ENCODE assay signal across 7 cellular contexts in genomic region chr2:170966648-170967396, GRCh38. TPM values are rescaled to one million over a fixed set of nuclear protein-coding genes. Genes with fewer than 3 reads are reported as not detected.
DNase-seq lines count a peak whose midpoint lies in the region; TF ChIP-seq lines count a peak whose summit lies in the region.

No MANE protein-coding gene starts in this region.

- H3K9me3 ChIP-seq in mammary epithelial cell (replicated peaks; ENCODE audit: insufficient read depth, low read length) (no peaks in the 10 kb centered on the region), osteoblast (ENCODE audit: low read depth, low read length) (no peaks in the 10 kb centered on the region)

- H2AFZ ChIP-seq in mammary epithelial cell (ENCODE audit: low read depth, low read length) (no peak overlapping the region), osteoblast (ENCODE audit: low read length) (no peak overlapping the region)

- H3K4me3 ChIP-seq in GM06990 (replicated peaks; ENCODE audit: low read depth, low read length) (no peak overlapping the region), mammary epithelial cell (replicated peaks in 1 of 3; ENCODE audit: insufficient read depth in 1 of 3, low read depth in 2 of 3, low read length in 3 of 3) (no peak overlapping the region), osteoblast (ENCODE audit: insufficient read depth, low read length) (no peak overlapping the region)

- H3K9ac ChIP-seq in mammary epithelial cell (ENCODE audit: insufficient read depth, low read length) = no peak overlapping the region

- peak overlapping the region; percentile 39 for H3K4me2 ChIP-seq in mammary epithelial cell (ENCODE audit: insufficient read depth, low read depth, low read length)
- H3K4me2 ChIP-seq in osteoblast (ENCODE audit: insufficient read depth, low read length) = no peak overlapping the region

- CTCF ChIA-PET in mammary epithelial cell (lab: Charles Lee; ENCODE audit: low non-redundant PET) = interaction anchor here (0.5 to 0.6 kb wide), 3 partner anchors 10 to 580 kb away, joined by 3 read pairs; no protein-coding TSS in a partner anchor

- DNase-seq in GM06990 (ENCODE audit: extremely low read depth, insufficient read length) = no peak
- peak; percentile 29 for DNase-seq in M059J (ENCODE audit: low read depth)
- DNase-seq in mammary epithelial cell = no peak
- DNase-seq in osteoblast (ENCODE audit: insufficient read length, low spot score, missing footprints) = no peak
- no peak for DNase-seq in NCI-H2081 (lab: John Stamatoyannopoulos, UW)
- DNase-seq in posterior cingulate gyrus = no peak
- DNase-seq in posterior vena cava (ENCODE audit: low spot score) = no peak

- TF ChIP-seq CTCF in GM06990 (IDR thresholded peaks at IDR 0.05; ENCODE audit: insufficient read depth, low read length, poor library complexity, severe bottlenecking) (peak; percentile 25), mammary epithelial cell (conservative IDR thresholded peaks at IDR 0.05 in 1 of 2, IDR thresholded peaks at IDR 0.05 in 1 of 2; ENCODE audit: extremely low read depth in 1 of 2, insufficient read depth in 1 of 2, low read depth in 1 of 2, low read length in 2 of 2) (peak in 1 of 2 donors; percentile 14), osteoblast (IDR thresholded peaks at IDR 0.05; ENCODE audit: extremely low read depth, low read depth, low read length) (peak; percentile 21)

- H3K79me2 ChIP-seq in mammary epithelial cell (ENCODE audit: insufficient read depth, low read length) (no peaks in the 10 kb centered on the region), osteoblast (ENCODE audit: insufficient read depth, low read length) (no peaks in the 10 kb centered on the region)

- H3K4me1 ChIP-seq in mammary epithelial cell (ENCODE audit: insufficient read depth, low read length) (peaks cover 21% of the 10 kb centered on the region), osteoblast (ENCODE audit: insufficient read depth, low read length) (no peaks in the 10 kb centered on the region)

- intact Hi-C loops in mammary epithelial cell (cut with micrococcal nuclease) = no loop called here
- intact Hi-C loops in posterior cingulate gyrus (cut with DNase I) = no loop called here
- intact Hi-C loops in posterior vena cava (cut with DNase I) = no loop called here

- H3K36me3 ChIP-seq in GM06990 (ENCODE audit: control insufficient read depth, insufficient read depth, low read length) = peaks cover 17% of the 10 kb centered on the region
- H3K36me3 ChIP-seq in mammary epithelial cell (ENCODE audit: insufficient read depth, low read length) = peaks cover 19% of the 10 kb centered on the region
- H3K36me3 ChIP-seq in osteoblast (ENCODE audit: insufficient read depth, low read length) = peaks cover 67% of the 10 kb centered on the region

- dilution Hi-C loops in mammary epithelial cell (cut with HindIII; ENCODE audit: low sequenced_read_pairs) = no loop called here

- H4K20me1 ChIP-seq in mammary epithelial cell (ENCODE audit: insufficient read depth, low read length) = no peaks in the 10 kb centered on the region
- H4K20me1 ChIP-seq in osteoblast (ENCODE audit: insufficient read depth, low read length) = peaks cover 5% of the 10 kb centered on the region

- in situ Hi-C loops in mammary epithelial cell (cut with MboI; ENCODE audit: low sequenced_read_pairs in 2 of 2) = no loop called here

- 90% methylated on average over 12 of the region's 13 CpGs for WGBS in mammary epithelial cell (ENCODE audit: low coverage, missing lambda C conversion rate)

- H3K27me3 ChIP-seq in GM06990 (replicated peaks; ENCODE audit: control insufficient read depth, insufficient read depth, low read length) = no peaks in the 10 kb centered on the region
- no peaks in the 10 kb centered on the region for H3K27me3 ChIP-seq in mammary epithelial cell (ENCODE audit: insufficient read depth, low read length)
- H3K27me3 ChIP-seq in osteoblast (ENCODE audit: insufficient read depth, low read length) = no peaks in the 10 kb centered on the region

- BruUV-seq in mammary epithelial cell (replicated peaks; lab: Mats Ljungman, UMichigan) = no TSS peak

- H3K27ac ChIP-seq in mammary epithelial cell (ENCODE audit: insufficient read depth, low read depth, low read length) = no peak overlapping the region
- no peak overlapping the region for H3K27ac ChIP-seq in osteoblast (ENCODE audit: low read depth, low read length)

RNA-seq across cellular contexts. Expression of gene GORASP2, which starts 37.8 kb away (rescaled TPM):
- total RNA-seq in M059J (2014; rRNA removed; shearing (Covaris generic)) = 57.4 and 58.6 TPM in 2 replicates
- 10 to 100 TPM; 63.3 to 94.9 TPM for total RNA-seq in mammary epithelial cell
- 168 TPM for polyA plus RNA-seq in mammary epithelial cell
- 92.4 TPM for polyA minus RNA-seq in mammary epithelial cell
- total RNA-seq in osteoblast = 51.8 and 54.2 TPM in 2 replicates
- total RNA-seq in posterior vena cava = 10 to 100 TPM; 62.3 to 67.4 TPM
